Comparison of ENCODE assay signal across 13 cellular contexts in genomic region chr12:47707905-47708543, GRCh38. TPM values are rescaled to one million over a fixed set of nuclear protein-coding genes. Genes with fewer than 3 reads are reported as not detected.
A peak's percentile ranks its signal among the peaks of the same experiment; 100 is the strongest.
DNase-seq lines count a peak whose midpoint lies in the region; ATAC-seq, FAIRE-seq and TF ChIP-seq lines count a peak whose summit lies in the region.
"Had no signal": no experiment of that assay in that cellular context is flagged by ENCODE, and none has a peak within 500 bp of the region (broad histone marks: within the 10 kb centered on the region; RNA-seq: fewer than 3 reads in every experiment).

No MANE protein-coding gene starts in this region.

- no peaks in the 10 kb centered on the region for H3K27me3 Mint-ChIP-seq in effector memory CD8-positive, alpha-beta T cell

- H3K9ac ChIP-seq in BLaER1 treated with 17β-estradiol and CSF1 and Interleukin-3, amounts not matched to agents 10 nM and 100 nM = peak overlapping the region in 1 of 11 experiments; percentile 45; a peak in 1 of 22 replicates
- H3K9ac ChIP-seq in OCI-LY3 (ENCODE audit: low read length) = peak overlapping the region; percentile 91

- H3K36me3 ChIP-seq in BLaER1 treated with 17β-estradiol and CSF1 and Interleukin-3, amounts not matched to agents 10 nM and 100 nM = peaks cover 0 to 10% (median 1%) of the 10 kb centered on the region in 11 experiments; a peak in 5 of 22 replicates
- peaks cover 3% of the 10 kb centered on the region for H3K36me3 ChIP-seq in OCI-LY3 (replicated peaks; ENCODE audit: low read depth, low read length)
- no peaks in the 10 kb centered on the region for H3K36me3 ChIP-seq in upper lobe of right lung

- intact Hi-C loops in upper lobe of right lung (cut with DNase I) = no loop called here

- no peak for DNase-seq in GM12891 (ENCODE audit: insufficient read length, low spot score)
- DNase-seq in effector memory CD8-positive, alpha-beta T cell = no peak
- no peak for DNase-seq in NCI-H2081 (lab: John Stamatoyannopoulos, UW)
- DNase-seq in upper lobe of right lung = no peak
- DNase-seq: activated gamma-delta T cell treated with Interleukin-2 at 50 U/mL for 16 hours, cortex of kidney, NCI-H187 had no signal

- TF ChIP-seq CTCF in OCI-LY3 (IDR thresholded peaks at IDR 0.05; ENCODE audit: low read depth, low read length) (no peak), upper lobe of right lung (IDR thresholded peaks at IDR 0.05) (no peak)

- TF ChIP-seq POLR2A in GM12891 (IDR thresholded peaks at IDR 0.05; ENCODE audit: low read depth, low read length) = no peak

- peaks cover 65% of the 10 kb centered on the region for H3K79me2 ChIP-seq in OCI-LY3 (ENCODE audit: low read length)

- H3K36me3 Mint-ChIP-seq in effector memory CD8-positive, alpha-beta T cell (ENCODE audit: insufficient read depth) = peaks cover 16% of the 10 kb centered on the region

- peak; percentile 69 for FAIRE-seq in GM12891 (lab: Jason Lieb, UNC)
- FAIRE-seq: islet of Langerhans had no signal

- H3K9me3 Mint-ChIP-seq in effector memory CD8-positive, alpha-beta T cell = no peaks in the 10 kb centered on the region

- H3K27ac ChIP-seq in BLaER1 treated with 17β-estradiol and CSF1 and Interleukin-3, amounts not matched to agents 10 nM and 100 nM = peak overlapping the region in 6 of 11 experiments; percentile 6 to 87 (median 37); a peak in 7 of 22 replicates
- H3K27ac ChIP-seq in OCI-LY3 (ENCODE audit: low read length) (peak overlapping the region; percentile 97), upper lobe of right lung (no peak overlapping the region)

- no peak for ATAC-seq in effector memory CD8-positive, alpha-beta T cell (replicated peaks)
- ATAC-seq in HG03108 (IDR thresholded peaks at IDR 0.05; ENCODE audit: unreplicated experiment) (no peak), HG02938 (IDR thresholded peaks at IDR 0.05; ENCODE audit: unreplicated experiment) (no peak), upper lobe of right lung (no peak)

- peak overlapping the region in 2 of 10 experiments; percentile 17 to 84; a peak in 2 of 20 replicates for H3K4me3 ChIP-seq in BLaER1 treated with 17β-estradiol and CSF1 and Interleukin-3, amounts not matched to agents 10 nM and 100 nM
- H3K4me3 ChIP-seq in OCI-LY3 (ENCODE audit: low read length) (peak overlapping the region; percentile 82), upper lobe of right lung (no peak overlapping the region)

- H4K20me1 ChIP-seq in BLaER1 treated with 17β-estradiol and CSF1 and Interleukin-3, amounts not matched to agents 10 nM and 100 nM = peaks cover 0 to 26% (median 21%) of the 10 kb centered on the region in 11 experiments; a peak in 12 of 22 replicates
- peaks cover 19% of the 10 kb centered on the region for H4K20me1 ChIP-seq in OCI-LY3 (ENCODE audit: insufficient read depth, low read length)

- peaks cover 28 to 52% of the 10 kb centered on the region in 2 donors for H3K4me1 Mint-ChIP-seq in effector memory CD8-positive, alpha-beta T cell (ENCODE audit: low read depth in 2 of 2)

- peaks cover 37 to 73% (median 57%) of the 10 kb centered on the region in 10 experiments for H3K4me1 ChIP-seq in BLaER1 treated with 17β-estradiol and CSF1 and Interleukin-3, amounts not matched to agents 10 nM and 100 nM
- H3K4me1 ChIP-seq in OCI-LY3 (ENCODE audit: low read length) (peaks cover 56% of the 10 kb centered on the region), upper lobe of right lung (peaks cover 35% of the 10 kb centered on the region)

- peak overlapping the region; percentile 59 to 73 for H3K27ac Mint-ChIP-seq in effector memory CD8-positive, alpha-beta T cell

- H2AFZ ChIP-seq in OCI-LY3 (ENCODE audit: low read depth, low read length) = peak overlapping the region; percentile 15; the same call in 1 of the 2 replicates

- H3K27me3 ChIP-seq in BLaER1 treated with 17β-estradiol and CSF1 and Interleukin-3, amounts not matched to agents 10 nM and 100 nM = no peaks in the 10 kb centered on the region
- H3K27me3 ChIP-seq in OCI-LY3 (ENCODE audit: low read depth, low read length) (no peaks in the 10 kb centered on the region), upper lobe of right lung (no peaks in the 10 kb centered on the region)

- no peaks in the 10 kb centered on the region for H3K9me3 ChIP-seq in BLaER1 treated with 17β-estradiol and CSF1 and Interleukin-3, amounts not matched to agents 10 nM and 100 nM (replicated peaks in 1 of 11)
- H3K9me3 ChIP-seq in OCI-LY3 (ENCODE audit: insufficient read depth, low read length) (no peaks in the 10 kb centered on the region), upper lobe of right lung (no peaks in the 10 kb centered on the region)

- peak overlapping the region in 1 of 2 donors; percentile 100 for H3K4me3 Mint-ChIP-seq in effector memory CD8-positive, alpha-beta T cell

- H3K4me2 ChIP-seq in BLaER1 treated with 17β-estradiol and CSF1 and Interleukin-3, amounts not matched to agents 10 nM and 100 nM = peak overlapping the region; percentile 73 to 99 (median 89)
- peak overlapping the region; percentile 98 for H3K4me2 ChIP-seq in OCI-LY3 (ENCODE audit: low read length)

TF ChIP-seq in GM12891, 5 proteins besides CTCF, POLR2A, EP300 and RAD21:
- no peak for TF ChIP-seq POU2F2 (IDR thresholded peaks at IDR 0.05; ENCODE audit: low read depth, low read length)
- TF ChIP-seq POLR2AphosphoS5 (IDR thresholded peaks at IDR 0.05; ENCODE audit: low read depth, low read length) = no peak
- TF ChIP-seq PAX5 (IDR thresholded peaks at IDR 0.05; ENCODE audit: insufficient read depth, low read length, severe bottlenecking) = no peak
- no peak for TF ChIP-seq TAF1 (IDR thresholded peaks at IDR 0.05; ENCODE audit: low read depth, low read length)
- TF ChIP-seq SPI1 (IDR thresholded peaks at IDR 0.05; ENCODE audit: low read depth, low read length) = no peak

RNA-seq across cellular contexts. Expression of gene RPAP3, which starts 2.2 kb away (rescaled TPM):
- polyA plus RNA-seq in GM12891 (2012; ENCODE audit: low read depth, missing spikeins) = 16.6 TPM
- 19.9 TPM for total RNA-seq in upper lobe of right lung

RNA-seq across cellular contexts. Expression of gene ENDOU, which starts 17.3 kb away (rescaled TPM):
- polyA plus RNA-seq in GM12891 (2012; ENCODE audit: low read depth, missing spikeins) = 0.12 TPM
- 0.32 TPM for total RNA-seq in upper lobe of right lung
- polyA plus RNA-seq: neural cell had no signal

RNA-seq across cellular contexts. Expression of gene RAPGEF3, which starts 50.7 kb away (rescaled TPM):
- polyA plus RNA-seq in GM12891 (2012; ENCODE audit: low read depth, missing spikeins) = 0.47 TPM
- 69.6 TPM for total RNA-seq in upper lobe of right lung
